ENCODE assay signal across 16 cellular contexts in genomic region chr22:39360242-39360641, GRCh38. TPM values are rescaled to one million over a fixed set of nuclear protein-coding genes. Genes with fewer than 3 reads are reported as not detected.
DNase-seq lines count a peak whose midpoint lies in the region; ATAC-seq, FAIRE-seq and TF ChIP-seq lines count a peak whose summit lies in the region.
"Had no signal": no experiment of that assay in that cellular context is flagged by ENCODE, and none has a peak within 500 bp of the region (broad histone marks: within the 10 kb centered on the region; RNA-seq: fewer than 3 reads in every experiment).

No MANE protein-coding gene starts in this region.

- H2BK120ac ChIP-seq in H1 (replicated peaks; ENCODE audit: low read depth, low read length) = no peak overlapping the region

- no peak overlapping the region for H3K4me3 Mint-ChIP-seq in Caco-2 (ENCODE audit: unreplicated experiment)
- no peak overlapping the region for H3K4me3 Mint-ChIP-seq in CD4-positive, alpha-beta T cell
- H3K4me3 Mint-ChIP-seq: CD4-positive, CD25-positive, alpha-beta regulatory T cell had no signal

- H4K5ac ChIP-seq in H1 (ENCODE audit: insufficient read length, low read depth, low read length) = no peak overlapping the region

- H3K9me3 ChIP-seq in Caco-2 (no peaks in the 10 kb centered on the region), NT2/D1 (ENCODE audit: insufficient read depth, low read length) (no peaks in the 10 kb centered on the region; the same call in 1 of the 2 replicates), H1 (ENCODE audit: insufficient read depth in 2 of 2, low read depth in 1 of 2, low read length in 1 of 2) (no peaks in the 10 kb centered on the region), osteoblast (ENCODE audit: low read depth, low read length) (no peaks in the 10 kb centered on the region)
- H3K9me3 ChIP-seq in CD4-positive, alpha-beta T cell (ENCODE audit: control insufficient read depth, low read length) = no peaks in the 10 kb centered on the region

- FAIRE-seq in H1 (lab: Jason Lieb, UNC) = no peak
- FAIRE-seq: H54, RCC 7860 had no signal

- no peak for TF ChIP-seq RAD21 in H1 (IDR thresholded peaks at IDR 0.05 in 1 of 2, conservative IDR thresholded peaks at IDR 0.05 in 1 of 2; ENCODE audit: low read depth in 2 of 2, low read length in 2 of 2)

- TF ChIP-seq CTCF in Caco-2 (IDR thresholded peaks at IDR 0.05; ENCODE audit: insufficient read depth in 1 of 2, low read depth in 1 of 2, low read length in 1 of 2, severe bottlenecking in 1 of 2, unreplicated experiment in 1 of 2) (no peak), H1 (IDR thresholded peaks at IDR 0.05; ENCODE audit: control extremely low read depth in 1 of 3, insufficient read depth in 1 of 3, low read depth in 1 of 3, low read length in 3 of 3) (no peak), osteoblast (IDR thresholded peaks at IDR 0.05; ENCODE audit: extremely low read depth, low read depth, low read length) (no peak)
- TF ChIP-seq CTCF in CD4-positive, alpha-beta T cell (IDR thresholded peaks at IDR 0.05) = no peak

- H3K23ac ChIP-seq in H1 (ENCODE audit: insufficient read length) = no peak overlapping the region

- intact Hi-C loops in Caco-2 (cut with micrococcal nuclease; ENCODE audit: unreplicated experiment) = no loop called here
- intact Hi-C loops in CD4-positive, alpha-beta T cell (cut with DNase I, micrococcal nuclease) = no loop called here

- H3K79me2 ChIP-seq in H1 (ENCODE audit: control insufficient read depth in 1 of 2, insufficient read depth in 2 of 2, low read length in 2 of 2) (peaks cover 0 to 4% of the 10 kb centered on the region in 2 experiments; a peak in 1 of 4 replicates), osteoblast (ENCODE audit: insufficient read depth, low read length) (no peaks in the 10 kb centered on the region)

- H3K27me3 ChIP-seq in Caco-2 (replicated peaks; ENCODE audit: control insufficient read depth, insufficient read depth, low read length) (no peaks in the 10 kb centered on the region), NT2/D1 (ENCODE audit: insufficient read depth, insufficient read length) (no peaks in the 10 kb centered on the region), H1 (replicated peaks in 1 of 4; ENCODE audit: control insufficient read depth in 3 of 4, extremely low read depth in 1 of 4, insufficient read depth in 3 of 4, low read length in 3 of 4) (0 out of 7 replicates have a peak, but pooled peaks cover 0 to 2% (median 0%) of the 10 kb centered on the region in 4 experiments), osteoblast (ENCODE audit: insufficient read depth, low read length) (no peaks in the 10 kb centered on the region)
- no peaks in the 10 kb centered on the region for H3K27me3 ChIP-seq in CD4-positive, alpha-beta T cell (ENCODE audit: control insufficient read depth, insufficient read depth, low read length)

- H4K91ac ChIP-seq in H1 (replicated peaks; ENCODE audit: insufficient read length, low read length) = peak overlapping the region; percentile 90

- peak overlapping the region in 1 of 2 experiments; percentile 21; a peak in 2 of 4 replicates for H3K4me2 ChIP-seq in H1 (ENCODE audit: insufficient read depth in 1 of 2, low read depth in 2 of 2, low read length in 2 of 2)
- no peak overlapping the region for H3K4me2 ChIP-seq in osteoblast (ENCODE audit: insufficient read depth, low read length)

- H3K27ac Mint-ChIP-seq in Caco-2 (ENCODE audit: unreplicated experiment) = peak overlapping the region; percentile 66
- H3K27ac Mint-ChIP-seq in CD4-positive, alpha-beta T cell = no peak overlapping the region

- no peaks in the 10 kb centered on the region for H3K27me3 Mint-ChIP-seq in Caco-2 (ENCODE audit: insufficient read depth, unreplicated experiment)
- H3K27me3 Mint-ChIP-seq in CD4-positive, alpha-beta T cell = no peaks in the 10 kb centered on the region

- H2BK15ac ChIP-seq in H1 (ENCODE audit: low read length) = peak overlapping the region; percentile 75; the same call in 1 of the 2 replicates

- POLR2A ChIA-PET in Caco-2 (lab: Charles Lee) (no interaction called here), H1 (lab: Charles Lee; ENCODE audit: partially characterized antibody) (interaction anchor here (0.5 to 22.5 kb wide), 5 partner anchors 9 to 247 kb away, joined by 3 to 413 read pairs (median 3); partner anchors contain the start of genes ATF4, RPL3 and SYNGR1)
- POLR2A ChIA-PET in CD4-positive, alpha-beta T cell (lab: Charles Lee) = no interaction called here

- no TSS peak for BruUV-seq in Caco-2 (replicated peaks; lab: Mats Ljungman, UMichigan)

- H2BK12ac ChIP-seq in H1 (ENCODE audit: low read depth, low read length) = peak overlapping the region; percentile 90

- H2AK5ac ChIP-seq in H1 (ENCODE audit: low read depth, low read length) = peak overlapping the region; percentile 96

- H4K20me1 ChIP-seq in H1 (replicated peaks in 1 of 2; ENCODE audit: control insufficient read depth in 1 of 2, insufficient read depth in 2 of 2, low read length in 2 of 2) (peaks cover 5 to 6% of the 10 kb centered on the region in 2 experiments), osteoblast (ENCODE audit: insufficient read depth, low read length) (no peaks in the 10 kb centered on the region)

- peaks cover 6% of the 10 kb centered on the region; the same call in 1 of the 2 replicates for H3K79me1 ChIP-seq in H1 (ENCODE audit: low read depth, low read length)

- 95% methylated on average over 17 of the region's 18 CpGs; no CpG with 5 or more reads in 1 of the 2 experiments for WGBS in H1 (ENCODE audit: extremely low coverage in 1 of 2, insufficient coverage in 1 of 2, insufficient read length in 1 of 2, insufficient replicate concordance in 2 of 2, low coverage in 1 of 2, low lambda C conversion rate in 2 of 2, missing lambda C conversion rate in 1 of 2), 2 experiments

- no peak overlapping the region for H3K56ac ChIP-seq in H1 (replicated peaks; ENCODE audit: insufficient read length, low read depth, low read length)

- DNase-seq in Caco-2 (no peak), NT2/D1 (ENCODE audit: low read depth, low spot score) (no peak), H1 (ENCODE audit: low read depth in 1 of 2, low spot score in 2 of 2) (no peak), osteoblast (ENCODE audit: insufficient read length, low spot score, missing footprints) (peak; percentile 69), NCI-H82 (lab: John Stamatoyannopoulos, UW) (no peak)
- DNase-seq in activated CD4-positive, CD25-positive, alpha-beta regulatory T cell treated with anti-CD3 and anti-CD28 coated beads, Interleukin-2, amount 50 U/mL, for 72 hours = no peak
- DNase-seq in NK-92 treated with Interleukin-12 subunit alpha and Interleukin-12 subunit beta, amount 100 ng/mL, for 24 hours (lab: John Stamatoyannopoulos, UW) = no peak
- no peak for DNase-seq in CD4-positive, alpha-beta T cell
- DNase-seq: CD4-positive, CD25-positive, alpha-beta regulatory T cell; Kasumi-1; NCI-H187 treated with DMSO at 0.1 percent for 48 hours; NCI-H446; NCI-H748 treated with DMSO at 0.1 percent for 48 hours; SIG-M5 had no signal

- no peak overlapping the region for H3K27ac ChIP-seq in H1 (ENCODE audit: low read depth, low read length)
- H3K27ac ChIP-seq in osteoblast (ENCODE audit: low read depth, low read length) = no peak overlapping the region
- no peak overlapping the region for H3K27ac ChIP-seq in CD4-positive, alpha-beta T cell (ENCODE audit: low read depth, low read length)

- H2AFZ ChIP-seq in H1 (ENCODE audit: low read length) = no peak overlapping the region
- H2AFZ ChIP-seq in osteoblast (ENCODE audit: low read length) = no peak overlapping the region

- peak overlapping the region; percentile 60; the same call in 1 of the 2 replicates for H2BK5ac ChIP-seq in H1 (ENCODE audit: low read depth, low read length)

- H3K4me1 Mint-ChIP-seq in Caco-2 (ENCODE audit: low read depth, unreplicated experiment) = peaks cover 27% of the 10 kb centered on the region
- no peaks in the 10 kb centered on the region for H3K4me1 Mint-ChIP-seq in CD4-positive, alpha-beta T cell (ENCODE audit: low read depth)
- H3K4me1 Mint-ChIP-seq: CD4-positive, CD25-positive, alpha-beta regulatory T cell had no signal

- H3K4me3 ChIP-seq in Caco-2 (ENCODE audit: low read depth, low read length) = no peak overlapping the region
- H3K4me3 ChIP-seq in NT2/D1 (ENCODE audit: insufficient read length, low read depth) = no peak overlapping the region
- no peak overlapping the region for H3K4me3 ChIP-seq in H1 (ENCODE audit: extremely low read depth in 1 of 4, insufficient read depth in 2 of 4, low read depth in 3 of 4, low read length in 4 of 4)
- no peak overlapping the region for H3K4me3 ChIP-seq in osteoblast (ENCODE audit: insufficient read depth, low read length)

- no peak overlapping the region for H3K4ac ChIP-seq in H1 (replicated peaks; ENCODE audit: insufficient read length, low read depth, low read length)

- no peak for TF ChIP-seq POLR2A in H1 (IDR thresholded peaks at IDR 0.05; ENCODE audit: control extremely low read depth in 1 of 2, low read depth in 2 of 2, low read length in 2 of 2)

- peak overlapping the region; percentile 66; the same call in 1 of the 2 replicates for H2BK20ac ChIP-seq in H1 (ENCODE audit: low read length)

- H3K9ac ChIP-seq in NT2/D1 (ENCODE audit: insufficient read length, low read depth) = peak overlapping the region; percentile 21
- H3K9ac ChIP-seq in H1 (replicated peaks in 1 of 4; ENCODE audit: extremely low read depth in 1 of 4, low read depth in 3 of 4, low read length in 3 of 4) = no peak overlapping the region

- peak overlapping the region; percentile 54 for H4K8ac ChIP-seq in H1 (ENCODE audit: extremely low read depth, insufficient read depth, low read length)

- CTCF ChIA-PET in Caco-2 (lab: Charles Lee) (no interaction called here), H1 (lab: Charles Lee; ENCODE audit: partially characterized antibody) (interaction anchor here (0.6 to 2.0 kb wide), 3 partner anchors 17 to 136 kb away, joined by 3 to 11 read pairs (median 4); no protein-coding TSS in a partner anchor)
- CTCF ChIA-PET in CD4-positive, alpha-beta T cell (lab: Charles Lee) = no interaction called here

- no peaks in the 10 kb centered on the region for H3K9me3 Mint-ChIP-seq in Caco-2 (ENCODE audit: unreplicated experiment)
- no peaks in the 10 kb centered on the region for H3K9me3 Mint-ChIP-seq in CD4-positive, alpha-beta T cell
- H3K9me3 Mint-ChIP-seq: CD4-positive, CD25-positive, alpha-beta regulatory T cell had no signal

- H3K18ac ChIP-seq in H1 (ENCODE audit: extremely low read depth, low read length) = peak overlapping the region; percentile 71

- no peaks in the 10 kb centered on the region for H3K23me2 ChIP-seq in H1 (ENCODE audit: low read depth, low read length)

- no peaks in the 10 kb centered on the region for H3K36me3 Mint-ChIP-seq in Caco-2 (ENCODE audit: insufficient read depth, unreplicated experiment)
- no peaks in the 10 kb centered on the region for H3K36me3 Mint-ChIP-seq in CD4-positive, alpha-beta T cell (ENCODE audit: low read depth)
- H3K36me3 Mint-ChIP-seq: CD4-positive, CD25-positive, alpha-beta regulatory T cell had no signal

- TF ChIP-seq EP300 in H1 (IDR thresholded peaks at IDR 0.05; ENCODE audit: borderline replicate concordance in 1 of 2, low read depth in 2 of 2, low read length in 2 of 2) = no peak

- no peak for ATAC-seq in CD4-positive, alpha-beta T cell (ENCODE audit: poor library complexity)

- H3K14ac ChIP-seq in H1 (ENCODE audit: insufficient read length) = no peak overlapping the region

- peaks cover 19% of the 10 kb centered on the region for H3K4me1 ChIP-seq in Caco-2
- peaks cover 29% of the 10 kb centered on the region for H3K4me1 ChIP-seq in NT2/D1 (ENCODE audit: insufficient read depth, insufficient read length)
- H3K4me1 ChIP-seq in H1 (replicated peaks in 1 of 4; ENCODE audit: control insufficient read depth in 3 of 4, insufficient read depth in 4 of 4, low read length in 3 of 4) = peaks cover 4 to 39% (median 26%) of the 10 kb centered on the region in 4 experiments
- peaks cover 4% of the 10 kb centered on the region for H3K4me1 ChIP-seq in osteoblast (ENCODE audit: insufficient read depth, low read length)

- H3K36me3 ChIP-seq in Caco-2 (ENCODE audit: control insufficient read depth, insufficient read depth, low read length) = no peaks in the 10 kb centered on the region
- H3K36me3 ChIP-seq in NT2/D1 (ENCODE audit: insufficient read depth, insufficient read length, low read length) = peaks cover 6% of the 10 kb centered on the region
- H3K36me3 ChIP-seq in H1 (ENCODE audit: control insufficient read depth in 2 of 4, insufficient read depth in 4 of 4, low read length in 3 of 4) = peaks cover 0 to 5% (median 0%) of the 10 kb centered on the region in 4 experiments; a peak in 2 of 8 replicates
- H3K36me3 ChIP-seq in osteoblast (ENCODE audit: insufficient read depth, low read length) = no peaks in the 10 kb centered on the region

RNA-seq across cellular contexts. Expression of gene SYNGR1, which starts 10.5 kb away (rescaled TPM):
- total RNA-seq in Caco-2 (2022) (20.2 and 21.9 TPM in 2 replicates), osteoblast (2.1 and 3.6 TPM in 2 replicates)
- 32.5 and 32.7 TPM in 2 replicates for total RNA-seq in H1 (2021; fragmentation: NEBNext Ultra II Directional; extraction: Animal tissue kit (Norgen Biotek cat#: 25700))
- polyA plus RNA-seq in H1 (2011; rRNA removed) = 84.7 and 98.9 TPM in 2 replicates
- polyA plus RNA-seq in H1 (2011; cell fraction: cytosol; rRNA removed) = 86.1 TPM
- 107 TPM for polyA plus RNA-seq in H1 (2011; cell fraction: nucleus; rRNA removed)
- 22.3 to 55.2 TPM (median 50.2 TPM) in 4 replicates for polyA plus RNA-seq in H1 (2012, experiment 1 of 2)
- polyA plus RNA-seq in H1 (2012, experiment 2 of 2) = 31.1 TPM
- polyA plus RNA-seq in H1 (2013, experiment 1 of 2) = 31.4 TPM
- 34.9 TPM for polyA plus RNA-seq in H1 (2013, experiment 2 of 2)
- polyA minus RNA-seq in H1 (2011; rRNA and poly(A)+ RNA removed) = 21.3 and 25.3 TPM in 2 replicates
- 23.3 TPM for polyA minus RNA-seq in H1 (2011; cell fraction: cytosol; rRNA and poly(A)+ RNA removed)
- 25.3 TPM for polyA minus RNA-seq in H1 (2011; cell fraction: nucleus; rRNA and poly(A)+ RNA removed)
- under 1 TPM; 0.44 to 0.59 TPM for total RNA-seq in CD4-positive, alpha-beta T cell

RNA-seq across cellular contexts. Expression of gene TAB1, which starts 39.3 kb away (rescaled TPM):
- total RNA-seq in Caco-2 (2022) (25.7 and 26.1 TPM in 2 replicates), osteoblast (12.7 TPM in 2 replicates)
- total RNA-seq in H1 (2021; fragmentation: NEBNext Ultra II Directional; extraction: Animal tissue kit (Norgen Biotek cat#: 25700)) = 23.1 and 26.1 TPM in 2 replicates
- polyA plus RNA-seq in H1 (2011; rRNA removed) = 38.0 and 77.1 TPM in 2 replicates
- 41.7 TPM for polyA plus RNA-seq in H1 (2011; cell fraction: cytosol; rRNA removed)
- polyA plus RNA-seq in H1 (2011; cell fraction: nucleus; rRNA removed) = 53.9 TPM
- 17.0 to 29.1 TPM (median 26.8 TPM) in 4 replicates for polyA plus RNA-seq in H1 (2012, experiment 1 of 2)
- 22.4 TPM for polyA plus RNA-seq in H1 (2012, experiment 2 of 2)
- 16.1 TPM for polyA plus RNA-seq in H1 (2013, experiment 1 of 2)
- 15.7 TPM for polyA plus RNA-seq in H1 (2013, experiment 2 of 2)
- polyA minus RNA-seq in H1 (2011; rRNA and poly(A)+ RNA removed) = 22.1 and 25.9 TPM in 2 replicates
- polyA minus RNA-seq in H1 (2011; cell fraction: cytosol; rRNA and poly(A)+ RNA removed) = 29.2 TPM
- 18.2 TPM for polyA minus RNA-seq in H1 (2011; cell fraction: nucleus; rRNA and poly(A)+ RNA removed)
- 10 to 100 TPM; 19.8 to 20.1 TPM for total RNA-seq in CD4-positive, alpha-beta T cell

RNA-seq across cellular contexts. Expression of gene RPL3, which starts 40.8 kb away (rescaled TPM):
- total RNA-seq in Caco-2 (2022) (1,668 and 1,699 TPM in 2 replicates), osteoblast (1,858 and 2,119 TPM in 2 replicates)
- total RNA-seq in H1 (2021; fragmentation: NEBNext Ultra II Directional; extraction: Animal tissue kit (Norgen Biotek cat#: 25700)) = 2,801 and 2,865 TPM in 2 replicates
- 5,362 and 5,466 TPM in 2 replicates for polyA plus RNA-seq in H1 (2011; rRNA removed)
- 8,556 TPM for polyA plus RNA-seq in H1 (2011; cell fraction: cytosol; rRNA removed)
- 6,792 TPM for polyA plus RNA-seq in H1 (2011; cell fraction: nucleus; rRNA removed)
- polyA plus RNA-seq in H1 (2012, experiment 1 of 2) = 3,449 to 5,365 TPM (median 4,851 TPM) in 4 replicates
- polyA plus RNA-seq in H1 (2012, experiment 2 of 2) = 2,078 TPM
- polyA plus RNA-seq in H1 (2013, experiment 1 of 2) = 2,295 TPM
- 2,292 TPM for polyA plus RNA-seq in H1 (2013, experiment 2 of 2)
- 1,769 and 1,871 TPM in 2 replicates for polyA minus RNA-seq in H1 (2011; rRNA and poly(A)+ RNA removed)
- 1,662 TPM for polyA minus RNA-seq in H1 (2011; cell fraction: cytosol; rRNA and poly(A)+ RNA removed)
- 2,188 TPM for polyA minus RNA-seq in H1 (2011; cell fraction: nucleus; rRNA and poly(A)+ RNA removed)
- 1,000 to 10,000 TPM; 3,952 to 3,974 TPM for total RNA-seq in CD4-positive, alpha-beta T cell
